ENCODE assay signal across 1 cellular context in the genomic region with DNA sequence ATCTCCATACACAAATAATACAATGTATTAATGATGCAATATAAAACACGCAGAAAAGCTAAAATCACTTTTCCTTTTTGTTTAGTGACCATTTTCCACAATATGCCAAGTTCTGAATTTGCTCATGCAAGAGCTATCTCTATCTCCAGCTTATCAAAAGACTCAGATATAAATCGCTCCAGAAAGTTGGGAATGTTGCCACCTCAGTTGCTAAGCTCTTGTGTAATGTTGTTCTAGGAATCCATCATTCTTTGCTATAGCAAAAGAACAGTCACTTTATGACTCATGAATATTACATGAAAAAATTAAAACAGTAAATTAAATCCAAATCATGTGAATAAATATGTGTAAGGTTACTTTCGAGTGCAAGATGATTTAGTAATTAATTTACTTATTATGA.
TF ChIP-seq lines count a peak whose summit lies in the region.

No MANE protein-coding gene starts in this region.

TF ChIP-seq in K562, 482 proteins besides CTCF, POLR2A, EP300 and RAD21:
- 0 out of 2 replicates have a peak, but pooled peaks have one; percentile 29 for TF ChIP-seq CEBPB (tag; IDR thresholded peaks at IDR 0.05)
- TF ChIP-seq PTRF (tag; IDR thresholded peaks at IDR 0.05) = no peak
- TF ChIP-seq, protein P1, sequence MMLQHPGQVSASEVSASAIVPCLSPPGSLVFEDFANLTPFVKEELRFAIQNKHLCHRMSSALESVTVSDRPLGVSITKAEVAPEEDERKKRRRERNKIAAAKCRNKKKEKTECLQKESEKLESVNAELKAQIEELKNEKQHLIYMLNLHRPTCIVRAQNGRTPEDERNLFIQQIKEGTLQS (IDR thresholded peaks at IDR 0.05) = peak; percentile 38; the same call in 1 of the 2 replicates
- TF ChIP-seq, protein P1 (CRISPR knock-in tag; conservative IDR thresholded peaks at IDR 0.05) = no peak
- TF ChIP-seq, protein P2, sequence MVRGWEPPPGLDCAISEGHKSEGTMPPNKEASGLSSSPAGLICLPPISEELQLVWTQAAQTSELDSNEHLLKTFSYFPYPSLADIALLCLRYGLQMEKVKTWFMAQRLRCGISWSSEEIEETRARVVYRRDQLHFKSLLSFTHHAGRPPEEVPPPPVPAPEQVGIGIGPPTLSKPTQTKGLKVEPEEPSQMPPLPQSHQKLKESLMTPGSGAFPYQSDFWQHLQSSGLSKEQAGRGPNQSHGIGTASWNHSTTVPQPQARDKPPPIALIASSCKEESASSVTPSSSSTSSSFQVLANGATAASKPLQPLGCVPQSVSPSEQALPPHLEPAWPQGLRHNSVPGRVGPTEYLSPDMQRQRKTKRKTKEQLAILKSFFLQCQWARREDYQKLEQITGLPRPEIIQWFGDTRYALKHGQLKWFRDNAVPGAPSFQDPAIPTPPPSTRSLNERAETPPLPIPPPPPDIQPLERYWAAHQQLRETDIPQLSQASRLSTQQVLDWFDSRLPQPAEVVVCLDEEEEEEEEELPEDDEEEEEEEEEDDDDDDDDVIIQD (CRISPR knock-in tag; IDR thresholded peaks at IDR 0.05) = no peak
